Comparison of ENCODE assay signal across 8 cellular contexts in the genomic region with DNA sequence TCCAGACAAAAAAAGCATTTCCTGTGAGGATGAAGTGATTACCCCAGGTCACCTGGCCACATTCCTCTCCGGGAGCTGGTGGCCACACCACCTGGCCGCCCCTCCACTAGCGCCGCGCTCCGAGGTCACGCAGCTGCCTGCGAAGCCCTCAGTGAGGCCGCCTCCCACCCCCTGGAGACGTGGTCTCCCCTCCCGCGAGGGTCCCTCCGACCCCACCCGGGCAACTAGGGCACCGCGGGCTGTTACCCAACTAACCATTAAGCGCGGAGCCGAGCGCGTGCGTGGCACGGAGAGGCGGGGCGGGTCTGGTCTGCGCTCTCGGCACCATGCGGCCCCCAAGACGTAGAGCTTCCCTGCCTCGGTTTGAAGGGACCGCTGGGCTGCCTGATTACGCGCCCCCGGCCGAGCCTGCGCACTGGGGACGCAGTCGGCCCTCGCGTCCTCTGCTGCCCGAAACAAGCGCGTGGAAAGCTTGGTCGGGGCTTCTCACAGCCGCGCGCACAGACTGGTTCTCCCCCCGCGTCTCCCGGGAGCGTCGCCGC.
DNase-seq lines count a peak whose midpoint lies in the region; ATAC-seq, FAIRE-seq and TF ChIP-seq lines count a peak whose summit lies in the region.

No MANE protein-coding gene starts in this region.

- no peaks in the 10 kb centered on the region for H4K20me1 ChIP-seq in K562 (replicated peaks; ENCODE audit: control insufficient read depth, insufficient read depth, low read length)

- no peak overlapping the region for H3K4me2 ChIP-seq in K562 (ENCODE audit: insufficient read depth, low read length)

- POLR2A ChIA-PET in K562 (lab: Yijun Ruan, JAX) = interaction anchor here (0.8 kb wide), 1 partner anchor 29 kb away, joined by 3 read pairs; no protein-coding TSS in a partner anchor

- no peak for TF ChIP-seq RAD21 in K562 (CRISPR knock-in tag; conservative IDR thresholded peaks at IDR 0.05 in 1 of 2, IDR thresholded peaks at IDR 0.05 in 1 of 2)

- CTCF ChIA-PET in K562 (lab: Yijun Ruan, JAX; ENCODE audit: low intra/inter-chr PET ratio) = no interaction called here

- no peak for FAIRE-seq in K562 (lab: Jason Lieb, UNC)

- H3K36me3 ChIP-seq in BE2C (no peaks in the 10 kb centered on the region), K562 (ENCODE audit: control insufficient read depth, insufficient read depth, low read length) (no peaks in the 10 kb centered on the region), iPS-15b (ENCODE audit: control insufficient read depth, insufficient read depth, low read length) (no peaks in the 10 kb centered on the region), skeletal muscle tissue (ENCODE audit: control insufficient read depth in 3 of 3, insufficient read depth in 3 of 3, low read length in 3 of 3) (no peaks in the 10 kb centered on the region)

- H3K4me3 ChIP-seq in BE2C (ENCODE audit: low read depth, low read length) (peak overlapping the region; percentile 72), NB4 (ENCODE audit: low read depth, low read length) (peak overlapping the region; percentile 67), K562 (no peak overlapping the region), iPS-15b (ENCODE audit: low read depth, low read length) (peak overlapping the region; percentile 32), skeletal muscle tissue (ENCODE audit: low read length in 3 of 3) (peak overlapping the region; percentile 48 to 67 (median 61))

- peak; percentile 76 for DNase-seq in BE2C
- peak; percentile 88 for DNase-seq in NB4 (ENCODE audit: low read depth)
- DNase-seq in K562 (ENCODE audit: extremely low read depth in 1 of 4, low spot score in 3 of 4) = no peak

- intact Hi-C loops in K562 (cut with micrococcal nuclease) = no loop called here

- no peaks in the 10 kb centered on the region for H3K9me1 ChIP-seq in K562 (ENCODE audit: control insufficient read depth, insufficient read depth, low read length)

- H3K9me3 ChIP-seq in BE2C = no peaks in the 10 kb centered on the region
- H3K9me3 ChIP-seq in K562 (replicated peaks; ENCODE audit: control insufficient read depth, insufficient read depth, low read depth, low read length) = no peaks in the 10 kb centered on the region
- no peaks in the 10 kb centered on the region for H3K9me3 ChIP-seq in iPS-15b (ENCODE audit: control insufficient read depth, insufficient read depth, low read length)
- H3K9me3 ChIP-seq in skeletal muscle tissue (ENCODE audit: control insufficient read depth in 3 of 3, low read length in 3 of 3) = no peaks in the 10 kb centered on the region

- ATAC-seq in K562 (no peak), GM18498 (IDR thresholded peaks at IDR 0.05; ENCODE audit: unreplicated experiment) (no peak), GM21423 (IDR thresholded peaks at IDR 0.05; ENCODE audit: unreplicated experiment) (no peak), HG03280 (IDR thresholded peaks at IDR 0.05; ENCODE audit: unreplicated experiment) (no peak)

- TF ChIP-seq EP300 in K562 (IDR thresholded peaks at IDR 0.05; ENCODE audit: low read length) = no peak

- in situ Hi-C loops in K562 (cut with MboI) = no loop called here

- no peak overlapping the region for H3K27ac ChIP-seq in K562 (ENCODE audit: extremely low read depth, low read depth, low read length)
- H3K27ac ChIP-seq in skeletal muscle tissue (ENCODE audit: low read depth, low read length) = no peak overlapping the region

- H3K4me1 ChIP-seq in BE2C (no peaks in the 10 kb centered on the region), K562 (replicated peaks in 1 of 2; ENCODE audit: control insufficient read depth in 2 of 2, insufficient read depth in 2 of 2, low read length in 2 of 2) (peaks cover 6 to 8% of the 10 kb centered on the region in 2 experiments; a peak in 2 of 5 replicates), iPS-15b (ENCODE audit: control insufficient read depth, insufficient read depth, low read length) (peaks cover 10% of the 10 kb centered on the region), skeletal muscle tissue (ENCODE audit: control insufficient read depth in 3 of 3, insufficient read depth in 3 of 3, low read length in 3 of 3) (peaks cover 0 to 7% (median 0%) of the 10 kb centered on the region in 3 donors)

- TF ChIP-seq CTCF in BE2C (IDR thresholded peaks at IDR 0.05; ENCODE audit: low read depth, low read length) (no peak), NB4 (IDR thresholded peaks at IDR 0.05; ENCODE audit: low read depth, low read length) (no peak), K562 (IDR thresholded peaks at IDR 0.05 in 2 of 3, conservative IDR thresholded peaks at IDR 0.05 in 1 of 3; ENCODE audit: insufficient read depth in 2 of 3, low read depth in 1 of 3, low read length in 3 of 3) (no peak)

- H3K27me3 ChIP-seq in BE2C = no peaks in the 10 kb centered on the region
- H3K27me3 ChIP-seq in K562 (ENCODE audit: control insufficient read depth in 2 of 2, insufficient read depth in 2 of 2, low read length in 2 of 2) = no peaks in the 10 kb centered on the region
- H3K27me3 ChIP-seq in iPS-15b (ENCODE audit: control insufficient read depth, insufficient read depth, low read length) = no peaks in the 10 kb centered on the region
- peaks cover 10 to 24% (median 20%) of the 10 kb centered on the region in 3 donors for H3K27me3 ChIP-seq in skeletal muscle tissue (ENCODE audit: control insufficient read depth in 3 of 3, insufficient read depth in 3 of 3, low read length in 3 of 3)

- H2AFZ ChIP-seq in K562 (ENCODE audit: low read depth, low read length) = no peak overlapping the region

- no peak overlapping the region for H3K9ac ChIP-seq in K562 (ENCODE audit: insufficient read depth in 1 of 2, low read depth in 2 of 2, low read length in 2 of 2)
- no peak overlapping the region for H3K9ac ChIP-seq in iPS-15b (ENCODE audit: low read depth, low read length)
- peak overlapping the region; percentile 20 to 57 (median 23) for H3K9ac ChIP-seq in skeletal muscle tissue (ENCODE audit: low read depth in 1 of 3, low read length in 3 of 3)

- 82% methylated on average over 39 of the region's 53 CpGs for WGBS in K562 (ENCODE audit: insufficient coverage, low coverage, missing lambda C conversion rate)

- no TSS peak for BruUV-seq in K562 (replicated peaks; lab: Mats Ljungman, UMichigan)

- H3K79me2 ChIP-seq in K562 (ENCODE audit: control insufficient read depth, insufficient read depth, low read length) = no peaks in the 10 kb centered on the region

- peak; percentile 30 for TF ChIP-seq POLR2A in NB4 (IDR thresholded peaks at IDR 0.05; ENCODE audit: extremely low read depth, insufficient read length)
- TF ChIP-seq POLR2A in K562 (conservative IDR thresholded peaks at IDR 0.05) = no peak

TF ChIP-seq in K562, 482 proteins besides CTCF, POLR2A, EP300 and RAD21:
- TF ChIP-seq SAFB (IDR thresholded peaks at IDR 0.05; ENCODE audit: borderline replicate concordance, low read depth, low read length) = peak; percentile 17; the same call in 1 of the 2 replicates
- TF ChIP-seq, protein P1, sequence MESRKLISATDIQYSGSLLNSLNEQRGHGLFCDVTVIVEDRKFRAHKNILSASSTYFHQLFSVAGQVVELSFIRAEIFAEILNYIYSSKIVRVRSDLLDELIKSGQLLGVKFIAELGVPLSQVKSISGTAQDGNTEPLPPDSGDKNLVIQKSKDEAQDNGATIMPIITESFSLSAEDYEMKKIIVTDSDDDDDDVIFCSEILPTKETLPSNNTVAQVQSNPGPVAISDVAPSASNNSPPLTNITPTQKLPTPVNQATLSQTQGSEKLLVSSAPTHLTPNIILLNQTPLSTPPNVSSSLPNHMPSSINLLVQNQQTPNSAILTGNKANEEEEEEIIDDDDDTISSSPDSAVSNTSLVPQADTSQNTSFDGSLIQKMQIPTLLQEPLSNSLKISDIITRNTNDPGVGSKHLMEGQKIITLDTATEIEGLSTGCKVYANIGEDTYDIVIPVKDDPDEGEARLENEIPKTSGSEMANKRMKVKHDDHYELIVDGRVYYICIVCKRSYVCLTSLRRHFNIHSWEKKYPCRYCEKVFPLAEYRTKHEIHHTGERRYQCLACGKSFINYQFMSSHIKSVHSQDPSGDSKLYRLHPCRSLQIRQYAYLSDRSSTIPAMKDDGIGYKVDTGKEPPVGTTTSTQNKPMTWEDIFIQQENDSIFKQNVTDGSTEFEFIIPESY (CRISPR knock-in tag; IDR thresholded peaks at IDR 0.05) = peak; percentile 69
- TF ChIP-seq RBM39 (optimal IDR thresholded peaks at IDR 0.05; ENCODE audit: low read depth, low read length) = no peak
TF ChIP-seq in K562: peak in this region for 2.

Comparison
In these comparisons a context has a peak if more than half of its experiments do, and no peak if none do; other contexts are left out.
1. DNase-seq: peak in BE2C (single experiment) and NB4 (single experiment); none in K562 (0 of 4).
2. H3K9ac ChIP-seq: peak in skeletal muscle tissue (3 of 3); none in K562 (0 of 2) and iPS-15b (single experiment).